ENCODE assay signal across 35 cellular contexts in the genomic region with DNA sequence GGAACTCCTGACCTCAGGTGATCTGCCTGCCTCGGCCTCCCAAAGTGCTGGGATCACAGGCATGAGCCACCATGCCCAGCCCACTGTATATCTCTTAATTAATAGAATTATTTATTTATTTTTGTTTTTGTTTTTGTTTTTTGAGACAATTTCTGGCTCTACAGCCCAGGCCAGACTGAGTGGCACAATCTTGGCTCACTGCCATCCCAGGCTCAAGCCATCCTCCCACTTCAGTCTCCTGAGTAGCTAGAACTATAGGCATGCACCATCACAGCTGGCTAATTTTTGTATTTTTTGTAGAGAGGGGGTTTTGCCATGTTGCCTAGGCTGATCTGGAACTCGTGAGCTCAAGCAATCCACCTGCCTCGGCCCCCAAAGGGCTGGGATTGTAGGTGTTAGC.
"Had no signal": no experiment of that assay in that cellular context is flagged by ENCODE, and none has a peak within 500 bp of the region (broad histone marks: within the 10 kb centered on the region; RNA-seq: fewer than 3 reads in every experiment).

No MANE protein-coding gene starts in this region.

- H3K4me1 ChIP-seq: foreskin keratinocyte, heart left ventricle, pancreas, prostate gland, uterus had no signal

- H3K36me3 Mint-ChIP-seq: activated CD4-positive, alpha-beta memory T cell treated with anti-CD3 and anti-CD28 coated beads for 36 hours; activated naive CD4-positive, alpha-beta T cell treated with anti-CD3 and anti-CD28 coated beads, Interleukin-2, amount 10 ng/mL, durations not matched to agents 7 days and 5 days; activated naive CD8-positive, alpha-beta T cell treated with anti-CD3 and anti-CD28 coated beads, Interleukin-2, amount 10 ng/mL, durations not matched to agents 7 days and 5 days; immature natural killer cell; naive thymus-derived CD8-positive, alpha-beta T cell; stimulated activated effector memory CD8-positive, alpha-beta T cell treated with anti-CD3 and anti-CD28 coated beads, Interleukin-12 subunit alpha, Interleukin-12 subunit beta, amount 100 ng/mL, for 72 hours; type B pancreatic cell had no signal

- ATAC-seq: esophagus mucosa; foreskin keratinocyte; heart left ventricle; left colon; naive thymus-derived CD8-positive, alpha-beta T cell; pancreas; sciatic nerve; stimulated activated effector memory CD8-positive, alpha-beta T cell treated with anti-CD3 and anti-CD28 coated beads, Interleukin-12 subunit alpha, Interleukin-12 subunit beta, amount 100 ng/mL, for 72 hours had no signal

- H3K27me3 Mint-ChIP-seq: activated CD4-positive, alpha-beta memory T cell treated with anti-CD3 and anti-CD28 coated beads for 36 hours; activated naive CD4-positive, alpha-beta T cell treated with anti-CD3 and anti-CD28 coated beads, Interleukin-2, amount 10 ng/mL, durations not matched to agents 7 days and 5 days; naive thymus-derived CD8-positive, alpha-beta T cell; type B pancreatic cell had no signal

- H3K4me3 ChIP-seq: heart left ventricle, pancreas, prostate gland, thoracic aorta, uterus had no signal

- H3K36me3 ChIP-seq: heart left ventricle, pancreas, prostate gland, thoracic aorta, uterus had no signal

- FAIRE-seq: astrocyte, kidney, pancreas, small intestine had no signal

- H3K27ac ChIP-seq: foreskin keratinocyte, heart left ventricle, pancreas, prostate gland, thoracic aorta, uterus had no signal

- H3K4me3 Mint-ChIP-seq: activated CD4-positive, alpha-beta memory T cell treated with anti-CD3 and anti-CD28 coated beads for 36 hours; activated CD4-positive, alpha-beta T cell treated with anti-CD3 and anti-CD28 coated beads, Interleukin-2, amount 10 ng/mL, durations not matched to agents 24 days and 14 days; activated naive CD4-positive, alpha-beta T cell treated with anti-CD3 and anti-CD28 coated beads, Interleukin-2, amount 10 ng/mL, durations not matched to agents 7 days and 5 days; activated naive CD8-positive, alpha-beta T cell treated with anti-CD3 and anti-CD28 coated beads, Interleukin-2, amount 10 ng/mL, durations not matched to agents 7 days and 5 days; dendritic cell treated with granulocyte-macrophage colony-stimulating factor and Interleukin-4, amounts not matched to agents 40 ng/mL and 50 ng/mL, for 4 days; endodermal cell; immature natural killer cell; naive thymus-derived CD8-positive, alpha-beta T cell; neural crest cell; stimulated activated effector memory CD8-positive, alpha-beta T cell treated with anti-CD3 and anti-CD28 coated beads, Interleukin-12 subunit alpha, Interleukin-12 subunit beta, amount 100 ng/mL, for 72 hours; stimulated activated naive CD8-positive, alpha-beta T cell treated with anti-CD3 and anti-CD28 coated beads, Interleukin-15, Interleukin-2, amounts not matched to agents 100 ng/mL and 50 ng/mL, for 24 hours; T-helper 2 cell treated with Interferon-gamma antibody and Interleukin-4, amounts not matched to agents 5 μg/mL and 100 μg/mL, for 36 hours; type B pancreatic cell had no signal

- DNase-seq: activated CD4-positive, alpha-beta memory T cell treated with anti-CD3 and anti-CD28 coated beads for 36 hours; activated CD4-positive, alpha-beta T cell treated with anti-CD3 and anti-CD28 coated beads, Interleukin-2, amount 10 ng/mL, durations not matched to agents 24 days and 14 days; activated CD4-positive, CD25-positive, alpha-beta regulatory T cell treated with anti-CD3 and anti-CD28 coated beads, Interleukin-2, amount 50 U/mL, for 72 hours; activated CD8-positive, alpha-beta memory T cell treated with anti-CD3 and anti-CD28 coated beads, Interleukin-2, amount 50 U/mL, for 4 hours; activated gamma-delta T cell; activated naive CD4-positive, alpha-beta T cell treated with anti-CD3 and anti-CD28 coated beads, Interleukin-2, amount 10 ng/mL, durations not matched to agents 7 days and 5 days; activated naive CD8-positive, alpha-beta T cell treated with anti-CD3 and anti-CD28 coated beads, Interleukin-2, amount 10 ng/mL, durations not matched to agents 7 days and 5 days; activated T-cell treated with anti-CD3 and anti-CD28 coated beads, Interleukin-2, amount 50 U/mL, for 1 hour; amniotic stem cell; central memory CD4-positive, alpha-beta T cell; endodermal cell; foreskin keratinocyte; heart left ventricle; immature natural killer cell; kidney; left colon; midbrain; naive thymus-derived CD8-positive, alpha-beta T cell; nucleus accumbens; pancreas; retina; small intestine; stimulated activated CD4-positive, alpha-beta T cell treated with anti-CD3 and anti-CD28 coated beads, Interleukin-4, amount 100 ng/mL, for 24 hours; uterus had no signal

- H3K27me3 ChIP-seq: foreskin keratinocyte, heart left ventricle, pancreas, uterus had no signal

- H3K9me3 Mint-ChIP-seq: activated CD4-positive, alpha-beta memory T cell treated with anti-CD3 and anti-CD28 coated beads for 36 hours; activated CD4-positive, alpha-beta T cell treated with anti-CD3 and anti-CD28 coated beads, Interleukin-2, amount 10 ng/mL, durations not matched to agents 24 days and 14 days; activated naive CD4-positive, alpha-beta T cell treated with anti-CD3 and anti-CD28 coated beads, Interleukin-2, amount 10 ng/mL, durations not matched to agents 7 days and 5 days; activated naive CD8-positive, alpha-beta T cell treated with anti-CD3 and anti-CD28 coated beads, Interleukin-2, amount 10 ng/mL, durations not matched to agents 7 days and 5 days; dendritic cell treated with granulocyte-macrophage colony-stimulating factor and Interleukin-4, amounts not matched to agents 40 ng/mL and 50 ng/mL, for 4 days; immature natural killer cell; naive thymus-derived CD8-positive, alpha-beta T cell; stimulated activated effector memory CD8-positive, alpha-beta T cell treated with anti-CD3 and anti-CD28 coated beads, Interleukin-12 subunit alpha, Interleukin-12 subunit beta, amount 100 ng/mL, for 72 hours; stimulated activated naive CD8-positive, alpha-beta T cell treated with anti-CD3 and anti-CD28 coated beads, Interleukin-15, Interleukin-2, amounts not matched to agents 100 ng/mL and 50 ng/mL, for 24 hours; T-helper 2 cell treated with Interferon-gamma antibody and Interleukin-4, amounts not matched to agents 5 μg/mL and 100 μg/mL, for 36 hours; type B pancreatic cell had no signal

- H3K9me3 ChIP-seq: heart left ventricle, pancreas, prostate gland, thoracic aorta, uterus had no signal

- H3K4me1 Mint-ChIP-seq: endodermal cell; immature natural killer cell; stimulated activated effector memory CD8-positive, alpha-beta T cell treated with anti-CD3 and anti-CD28 coated beads, Interleukin-12 subunit alpha, Interleukin-12 subunit beta, amount 100 ng/mL, for 72 hours had no signal
